8 cellular contexts compared by ENCODE assay signal in the genomic region with DNA sequence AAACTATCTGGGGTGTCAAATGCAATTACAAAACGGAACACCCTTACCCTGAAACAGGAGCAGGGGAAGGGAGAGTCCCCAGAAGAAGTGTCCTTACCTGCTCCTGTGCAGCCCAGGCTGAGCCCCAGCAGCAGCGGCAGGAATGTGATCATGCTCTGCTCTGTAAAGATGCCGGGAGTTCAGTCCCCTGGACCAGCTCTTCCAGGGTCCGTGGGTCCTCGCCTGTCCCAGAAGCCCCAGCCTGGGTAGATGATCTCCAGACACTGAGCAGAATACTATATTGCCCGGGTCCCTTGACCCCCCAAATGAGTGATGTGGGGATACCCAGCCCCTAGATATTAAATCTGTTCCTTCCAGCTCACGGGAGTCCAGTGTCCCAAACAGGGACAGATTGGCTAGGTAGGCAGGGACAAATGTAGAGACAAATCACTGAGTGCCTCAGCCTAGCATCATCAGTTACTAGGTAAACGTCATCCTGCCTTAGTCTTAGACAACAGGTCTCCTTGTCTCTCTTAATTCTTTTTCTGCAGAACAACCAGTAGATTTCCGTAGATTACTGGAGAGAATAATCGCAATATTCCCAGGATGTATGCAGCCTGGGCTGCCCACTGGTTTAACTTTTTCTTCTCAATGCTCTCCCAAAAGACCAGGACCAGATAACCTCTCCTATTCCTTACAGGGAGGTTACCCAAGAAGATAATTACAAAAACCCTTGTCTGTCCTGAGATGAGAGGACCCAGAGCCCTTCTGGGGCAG. TPM values are rescaled to one million over a fixed set of nuclear protein-coding genes. Genes with fewer than 3 reads are reported as not detected.
DNase-seq lines count a peak whose midpoint lies in the region; ATAC-seq, FAIRE-seq and TF ChIP-seq lines count a peak whose summit lies in the region.

A gene (minus strand): TSS at position 373 of the 756 bp plus-strand sequence. CDS start 221 bp downstream, at position 152.

- peak within 1 kb of the TSS; percentile 84 to 86 for H3K4me3 Mint-ChIP-seq in stimulated activated naive CD8-positive, alpha-beta T cell treated with anti-CD3 and anti-CD28 coated beads, Interleukin-15, amount 100 ng/mL, for 72 hours

- peak; percentile 36 for DNase-seq in GM12892 (ENCODE audit: insufficient read length)
- peak; percentile 58 for DNase-seq in NCI-H1436 treated with DMSO at 0.1 percent for 48 hours (lab: John Stamatoyannopoulos, UW)
- peak; percentile 63 for DNase-seq in ecto neural progenitor cell (ENCODE audit: low spot score)
- peak; percentile 59 to 62 for DNase-seq in stimulated activated naive CD8-positive, alpha-beta T cell treated with anti-CD3 and anti-CD28 coated beads, Interleukin-15, amount 100 ng/mL, for 72 hours

- H3K27ac ChIP-seq in ACC112 (ENCODE audit: low read depth, low read length), result no peak within 1 kb of the TSS
- peak within 1 kb of the TSS; percentile 39 to 77 for H3K27ac ChIP-seq in liver (ENCODE audit: low read depth in 1 of 2, low read length in 2 of 2)

- TF ChIP-seq RAD21 in liver (IDR thresholded peaks at IDR 0.05), result no peak

- H3K79me2 ChIP-seq in ACC112 (ENCODE audit: control insufficient read depth, insufficient read depth, low read length, unreplicated experiment), result no peaks in the 10 kb centered on the region

- no peaks in the 10 kb centered on the region for H3K27me3 Mint-ChIP-seq in stimulated activated naive CD8-positive, alpha-beta T cell treated with anti-CD3 and anti-CD28 coated beads, Interleukin-15, amount 100 ng/mL, for 72 hours

- H3K27ac Mint-ChIP-seq in stimulated activated naive CD8-positive, alpha-beta T cell treated with anti-CD3 and anti-CD28 coated beads, Interleukin-15, amount 100 ng/mL, for 72 hours, result peak within 1 kb of the TSS; percentile 84 to 89

- H3K9me3 Mint-ChIP-seq in stimulated activated naive CD8-positive, alpha-beta T cell treated with anti-CD3 and anti-CD28 coated beads, Interleukin-15, amount 100 ng/mL, for 72 hours, result no peaks in the 10 kb centered on the region

- peak; percentile 89 for TF ChIP-seq POLR2A in GM12892 (IDR thresholded peaks at IDR 0.05; ENCODE audit: low read depth, low read length)

- peak within 1 kb of the TSS; percentile 57 for H2AFZ ChIP-seq in ACC112 (ENCODE audit: low read length, unreplicated experiment)

- H3K9ac ChIP-seq in liver (ENCODE audit: low read depth in 1 of 2, low read length in 2 of 2), result peak within 1 kb of the TSS; percentile 8 to 55

- peaks cover 58% of the 10 kb centered on the region for H3K4me1 Mint-ChIP-seq in stimulated activated naive CD8-positive, alpha-beta T cell treated with anti-CD3 and anti-CD28 coated beads, Interleukin-15, amount 100 ng/mL, for 72 hours

- WGBS in liver, result 10% methylated on average over 10 of the region's 10 CpGs

- no peaks in the 10 kb centered on the region for H3K4me1 ChIP-seq in ACC112 (ENCODE audit: control insufficient read depth, insufficient read depth, low read length, unreplicated experiment)
- peaks cover 0 to 8% (median 4%) of the 10 kb centered on the region in 4 donors for H3K4me1 ChIP-seq in liver (ENCODE audit: control insufficient read depth in 4 of 4, insufficient read depth in 4 of 4, low read length in 3 of 4)

- H3K4me3 ChIP-seq in ACC112 (ENCODE audit: low read depth, low read length) (peak within 1 kb of the TSS; percentile 75), liver (ENCODE audit: low read depth in 1 of 3, low read length in 3 of 3) (peak within 1 kb of the TSS in 2 of 3 donors; percentile 25 to 40)

- peak; percentile 98 for FAIRE-seq in GM12892 (lab: Jason Lieb, UNC)

- no peaks in the 10 kb centered on the region for H3K36me3 ChIP-seq in ACC112 (ENCODE audit: insufficient read depth, low read length)
- no peaks in the 10 kb centered on the region for H3K36me3 ChIP-seq in liver (ENCODE audit: control insufficient read depth in 4 of 4, insufficient read depth in 3 of 4, low read depth in 1 of 4, low read length in 3 of 4)

- no peaks in the 10 kb centered on the region for H3K9me3 ChIP-seq in liver (ENCODE audit: control insufficient read depth in 4 of 4, low read length in 3 of 4)

- TF ChIP-seq CTCF in liver (IDR thresholded peaks at IDR 0.05; ENCODE audit: low read depth, low read length, missing input control), result no peak

- peak; percentile 49 for ATAC-seq in HG02623 (IDR thresholded peaks at IDR 0.05; ENCODE audit: unreplicated experiment)
- ATAC-seq in activated CD4-positive, CD25-positive, alpha-beta regulatory T cell treated with anti-CD3 and anti-CD28 coated beads, Interleukin-2, amount 50 U/mL, for 24 hours, result peak; percentile 85 to 86
- peak; percentile 87 for ATAC-seq in stimulated activated naive CD8-positive, alpha-beta T cell treated with anti-CD3 and anti-CD28 coated beads, Interleukin-15, amount 100 ng/mL, for 72 hours

- peaks cover 40% of the 10 kb centered on the region for H3K27me3 ChIP-seq in ACC112 (ENCODE audit: insufficient read depth, low read length)
- no peaks in the 10 kb centered on the region for H3K27me3 ChIP-seq in liver (ENCODE audit: control insufficient read depth in 4 of 4, insufficient read depth in 4 of 4, low read length in 3 of 4)

TF ChIP-seq in liver, 16 proteins besides CTCF, POLR2A, EP300 and RAD21:
- no peak for TF ChIP-seq FOXA2 (IDR thresholded peaks at IDR 0.05)
- TF ChIP-seq, protein P1, sequence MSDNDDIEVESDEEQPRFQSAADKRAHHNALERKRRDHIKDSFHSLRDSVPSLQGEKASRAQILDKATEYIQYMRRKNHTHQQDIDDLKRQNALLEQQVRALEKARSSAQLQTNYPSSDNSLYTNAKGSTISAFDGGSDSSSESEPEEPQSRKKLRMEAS (IDR thresholded peaks at IDR 0.05), result no peak
- TF ChIP-seq, protein P2, sequence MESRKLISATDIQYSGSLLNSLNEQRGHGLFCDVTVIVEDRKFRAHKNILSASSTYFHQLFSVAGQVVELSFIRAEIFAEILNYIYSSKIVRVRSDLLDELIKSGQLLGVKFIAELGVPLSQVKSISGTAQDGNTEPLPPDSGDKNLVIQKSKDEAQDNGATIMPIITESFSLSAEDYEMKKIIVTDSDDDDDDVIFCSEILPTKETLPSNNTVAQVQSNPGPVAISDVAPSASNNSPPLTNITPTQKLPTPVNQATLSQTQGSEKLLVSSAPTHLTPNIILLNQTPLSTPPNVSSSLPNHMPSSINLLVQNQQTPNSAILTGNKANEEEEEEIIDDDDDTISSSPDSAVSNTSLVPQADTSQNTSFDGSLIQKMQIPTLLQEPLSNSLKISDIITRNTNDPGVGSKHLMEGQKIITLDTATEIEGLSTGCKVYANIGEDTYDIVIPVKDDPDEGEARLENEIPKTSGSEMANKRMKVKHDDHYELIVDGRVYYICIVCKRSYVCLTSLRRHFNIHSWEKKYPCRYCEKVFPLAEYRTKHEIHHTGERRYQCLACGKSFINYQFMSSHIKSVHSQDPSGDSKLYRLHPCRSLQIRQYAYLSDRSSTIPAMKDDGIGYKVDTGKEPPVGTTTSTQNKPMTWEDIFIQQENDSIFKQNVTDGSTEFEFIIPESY (IDR thresholded peaks at IDR 0.05), result no peak
- TF ChIP-seq NR2F2 (IDR thresholded peaks at IDR 0.05), result no peak
- no peak for TF ChIP-seq TAF1 (conservative IDR thresholded peaks at IDR 0.05)
- no peak for TF ChIP-seq RXRA (IDR thresholded peaks at IDR 0.05)
- no peak for TF ChIP-seq GABPA (IDR thresholded peaks at IDR 0.05 in 1 of 2, conservative IDR thresholded peaks at IDR 0.05 in 1 of 2)
- TF ChIP-seq YY1 (IDR thresholded peaks at IDR 0.05), result no peak
- no peak for TF ChIP-seq SP1 (IDR thresholded peaks at IDR 0.05)
- TF ChIP-seq FOXA1 (IDR thresholded peaks at IDR 0.05), result no peak
- TF ChIP-seq, protein P3, sequence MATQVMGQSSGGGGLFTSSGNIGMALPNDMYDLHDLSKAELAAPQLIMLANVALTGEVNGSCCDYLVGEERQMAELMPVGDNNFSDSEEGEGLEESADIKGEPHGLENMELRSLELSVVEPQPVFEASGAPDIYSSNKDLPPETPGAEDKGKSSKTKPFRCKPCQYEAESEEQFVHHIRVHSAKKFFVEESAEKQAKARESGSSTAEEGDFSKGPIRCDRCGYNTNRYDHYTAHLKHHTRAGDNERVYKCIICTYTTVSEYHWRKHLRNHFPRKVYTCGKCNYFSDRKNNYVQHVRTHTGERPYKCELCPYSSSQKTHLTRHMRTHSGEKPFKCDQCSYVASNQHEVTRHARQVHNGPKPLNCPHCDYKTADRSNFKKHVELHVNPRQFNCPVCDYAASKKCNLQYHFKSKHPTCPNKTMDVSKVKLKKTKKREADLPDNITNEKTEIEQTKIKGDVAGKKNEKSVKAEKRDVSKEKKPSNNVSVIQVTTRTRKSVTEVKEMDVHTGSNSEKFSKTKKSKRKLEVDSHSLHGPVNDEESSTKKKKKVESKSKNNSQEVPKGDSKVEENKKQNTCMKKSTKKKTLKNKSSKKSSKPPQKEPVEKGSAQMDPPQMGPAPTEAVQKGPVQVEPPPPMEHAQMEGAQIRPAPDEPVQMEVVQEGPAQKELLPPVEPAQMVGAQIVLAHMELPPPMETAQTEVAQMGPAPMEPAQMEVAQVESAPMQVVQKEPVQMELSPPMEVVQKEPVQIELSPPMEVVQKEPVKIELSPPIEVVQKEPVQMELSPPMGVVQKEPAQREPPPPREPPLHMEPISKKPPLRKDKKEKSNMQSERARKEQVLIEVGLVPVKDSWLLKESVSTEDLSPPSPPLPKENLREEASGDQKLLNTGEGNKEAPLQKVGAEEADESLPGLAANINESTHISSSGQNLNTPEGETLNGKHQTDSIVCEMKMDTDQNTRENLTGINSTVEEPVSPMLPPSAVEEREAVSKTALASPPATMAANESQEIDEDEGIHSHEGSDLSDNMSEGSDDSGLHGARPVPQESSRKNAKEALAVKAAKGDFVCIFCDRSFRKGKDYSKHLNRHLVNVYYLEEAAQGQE (IDR thresholded peaks at IDR 0.05), result no peak
- TF ChIP-seq, protein P4, sequence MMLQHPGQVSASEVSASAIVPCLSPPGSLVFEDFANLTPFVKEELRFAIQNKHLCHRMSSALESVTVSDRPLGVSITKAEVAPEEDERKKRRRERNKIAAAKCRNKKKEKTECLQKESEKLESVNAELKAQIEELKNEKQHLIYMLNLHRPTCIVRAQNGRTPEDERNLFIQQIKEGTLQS (IDR thresholded peaks at IDR 0.05), result no peak
- no peak for TF ChIP-seq JUND (IDR thresholded peaks at IDR 0.05)
- no peak for TF ChIP-seq HNF4A (conservative IDR thresholded peaks at IDR 0.05)
- TF ChIP-seq EGR1 (IDR thresholded peaks at IDR 0.05; ENCODE audit: low read depth in 2 of 2), result no peak
- no peak for TF ChIP-seq HNF4G (IDR thresholded peaks at IDR 0.05)

RNA-seq across cellular contexts. Expression of the gene that starts here (rescaled TPM):
- polyA plus RNA-seq in GM12892 (2012; ENCODE audit: missing spikeins), result 251 TPM
- total RNA-seq in liver, result 10 to 100 TPM in 1 of 2 donors, 1 to 10 TPM in 1; 8.1 to 13.1 TPM
- polyA plus RNA-seq in liver, result 1 to 10 TPM; 2.8 to 7.3 TPM
